1 cellular context compared by ENCODE assay signal in genomic region chr7:128783143-128783799, GRCh38.
TF ChIP-seq lines count a peak whose summit lies in the region.

No MANE protein-coding gene starts in this region.

TF ChIP-seq in K562, 482 proteins besides CTCF, POLR2A, EP300 and RAD21 (continued from another document):
- TF ChIP-seq ZNF253 (CRISPR knock-in tag; conservative IDR thresholded peaks at IDR 0.05) = no peak; the same call in 1 of the 2 replicates
- peak; percentile 35; the same call in 1 of the 2 replicates for TF ChIP-seq MAFK (IDR thresholded peaks at IDR 0.05; ENCODE audit: low read length)
- TF ChIP-seq ZNF740 (CRISPR knock-in tag; IDR thresholded peaks at IDR 0.05) = peak; percentile 88
- TF ChIP-seq ZNF740 (tag; IDR thresholded peaks at IDR 0.05) = no peak
- no peak for TF ChIP-seq ZNF197 (CRISPR knock-in tag; IDR thresholded peaks at IDR 0.05; ENCODE audit: low read depth)
- peak; percentile 94 for TF ChIP-seq POLR3A (IDR thresholded peaks at IDR 0.05; ENCODE audit: borderline replicate concordance, extremely low read depth, insufficient read depth, insufficient read length)
- peak; percentile 25 to 99; a peak in 3 of 4 replicates for TF ChIP-seq HDAC1 (IDR thresholded peaks at IDR 0.05)
